ENCODE assay signal across 8 cellular contexts in genomic region chr3:170357176-170357919, GRCh38.
DNase-seq lines count a peak whose midpoint lies in the region; ATAC-seq and TF ChIP-seq lines count a peak whose summit lies in the region.

Gene SKIL, plus strand, starts transcription at chr3:170357715. Its CDS starts 2,617 bp downstream, at chr3:170360332.

- TF ChIP-seq CTCF in VCaP (conservative IDR thresholded peaks at IDR 0.05): no peak

- H3K4me3 ChIP-seq in ACC112 (ENCODE audit: low read depth, low read length): peak within 1 kb of the TSS; percentile 100
- H3K4me3 ChIP-seq in iPS-20b (ENCODE audit: low read length): peak within 1 kb of the TSS; percentile 97
- peak within 1 kb of the TSS; percentile 61 to 100 (median 86) for H3K4me3 ChIP-seq in skin epidermis

- H3K4me1 ChIP-seq in ACC112 (ENCODE audit: control insufficient read depth, insufficient read depth, low read length, unreplicated experiment) (peaks cover 44% of the 10 kb centered on the region), iPS-20b (ENCODE audit: insufficient read depth, low read length) (peaks cover 49% of the 10 kb centered on the region; the same call in 1 of the 2 replicates)

- DNase-seq in NCI-H2196 (lab: John Stamatoyannopoulos, UW; ENCODE audit: unreplicated experiment) (peak; percentile 100), T47D (ENCODE audit: low read depth in 1 of 2, low spot score in 1 of 2) (peak; percentile 98 to 99)

- ATAC-seq in GM18873 (IDR thresholded peaks at IDR 0.05; ENCODE audit: low FRiP score, unreplicated experiment) (peak; percentile 66), HG03135 (IDR thresholded peaks at IDR 0.05; ENCODE audit: unreplicated experiment) (peak; percentile 61)

- peak within 1 kb of the TSS; percentile 94 for H2AFZ ChIP-seq in ACC112 (ENCODE audit: low read length, unreplicated experiment)

- H3K36me3 ChIP-seq in ACC112 (ENCODE audit: insufficient read depth, low read length) (peaks cover 18% of the 10 kb centered on the region; the same call in 1 of the 2 replicates), iPS-20b (ENCODE audit: insufficient read depth, low read depth, low read length) (peaks cover 27% of the 10 kb centered on the region)

- H3K27me3 ChIP-seq in ACC112 (ENCODE audit: insufficient read depth, low read length) (no peaks in the 10 kb centered on the region), iPS-20b (ENCODE audit: insufficient read depth, low read length) (no peaks in the 10 kb centered on the region)

- peak within 1 kb of the TSS; percentile 90 for H3K9ac ChIP-seq in iPS-20b (ENCODE audit: low read depth, low read length)

- no peaks in the 10 kb centered on the region for H3K9me3 ChIP-seq in iPS-20b (ENCODE audit: insufficient read depth, low read depth, low read length)

- in situ Hi-C loops in T47D (cut with HindIII; ENCODE audit: low pct_unique_long_range_greater_than_20kb, low sequenced_read_pairs): no loop called here

- peaks cover 44% of the 10 kb centered on the region for H3K79me2 ChIP-seq in ACC112 (ENCODE audit: control insufficient read depth, insufficient read depth, low read length, unreplicated experiment)

- peak within 1 kb of the TSS; percentile 95 for H3K27ac ChIP-seq in ACC112 (ENCODE audit: low read depth, low read length)
- peak within 1 kb of the TSS; percentile 95 for H3K27ac ChIP-seq in VCaP
- peak within 1 kb of the TSS; percentile 69 for H3K27ac ChIP-seq in iPS-20b (ENCODE audit: low read length)
- peak within 1 kb of the TSS; percentile 88 to 100 (median 99) for H3K27ac ChIP-seq in skin epidermis

Comparison
In these comparisons a context has a peak if more than half of its experiments do, and no peak if none do; other contexts are left out.
1. Peak in every context shown above with its lines: DNase-seq, ATAC-seq, H3K4me3 ChIP-seq and H3K27ac ChIP-seq.